Comparison of ENCODE assay signal across 10 cellular contexts in genomic region chr11:77410076-77410827, GRCh38.
DNase-seq lines count a peak whose midpoint lies in the region; ATAC-seq and TF ChIP-seq lines count a peak whose summit lies in the region.
"Had no signal": no experiment of that assay in that cellular context is flagged by ENCODE, and none has a peak within 500 bp of the region (broad histone marks: within the 10 kb centered on the region; RNA-seq: fewer than 3 reads in every experiment).

No MANE protein-coding gene starts in this region.

- H3K36me3 Mint-ChIP-seq in CD14-positive monocyte (peaks cover 0 to 4% of the 10 kb centered on the region in 2 donors), GM23338 (ENCODE audit: low read depth) (peaks cover 5% of the 10 kb centered on the region; the same call in 2 of the 3 replicates), naive B cell (no peaks in the 10 kb centered on the region)
- peaks cover 13% of the 10 kb centered on the region for H3K36me3 Mint-ChIP-seq in activated T-helper 2 cell treated with anti-CD3 and anti-CD28 coated beads, Interferon-gamma antibody, Interleukin-2, Interleukin-4, amounts not matched to agents 10 μg/mL and 5 μg/mL and 100 μg/mL, durations not matched to agents 14 hours and 24 hours and 36 hours (ENCODE audit: low read depth)

- H3K36me3 ChIP-seq in GM23338 (ENCODE audit: insufficient read depth): no peaks in the 10 kb centered on the region
- H3K36me3 ChIP-seq: brain microvascular endothelial cell had no signal

- ATAC-seq in GM23338 (no peak), naive B cell (ENCODE audit: low read depth in 2 of 2) (no peak)

- H3K9me3 Mint-ChIP-seq in CD14-positive monocyte (no peaks in the 10 kb centered on the region), GM23338 (no peaks in the 10 kb centered on the region; the same call in 2 of the 3 replicates), naive B cell (no peaks in the 10 kb centered on the region)
- no peaks in the 10 kb centered on the region for H3K9me3 Mint-ChIP-seq in activated T-helper 2 cell treated with anti-CD3 and anti-CD28 coated beads, Interferon-gamma antibody, Interleukin-2, Interleukin-4, amounts not matched to agents 10 μg/mL and 5 μg/mL and 100 μg/mL, durations not matched to agents 14 hours and 24 hours and 36 hours

- H3F3A ChIP-seq in GM23338 (replicated peaks; ENCODE audit: low read depth): 0 out of 2 replicates have a peak, but pooled peaks cover 6% of the 10 kb centered on the region

- TF ChIP-seq CTCF in CD14-positive monocyte (IDR thresholded peaks at IDR 0.05) (no peak), GM23338 (conservative IDR thresholded peaks at IDR 0.05; ENCODE audit: low read depth in 2 of 2) (no peak)

- H2AFZ ChIP-seq in GM23338: no peak overlapping the region

- H3K4me3 ChIP-seq in GM23338: peak overlapping the region; percentile 83

- no peaks in the 10 kb centered on the region for H3K9me2 ChIP-seq in GM23338 (ENCODE audit: insufficient read depth)

- no peak overlapping the region; the same call in 1 of the 2 replicates for H3K27ac ChIP-seq in GM23338 (ENCODE audit: low read depth)
- H3K27ac ChIP-seq: brain microvascular endothelial cell had no signal

- H3K27ac Mint-ChIP-seq in CD14-positive monocyte (peak overlapping the region; percentile 83 to 95 (median 93)), GM23338 (peak overlapping the region; percentile 57), naive B cell (peak overlapping the region in 5 of 6 donors; percentile 10 to 90 (median 71))
- no peak overlapping the region for H3K27ac Mint-ChIP-seq in activated T-helper 2 cell treated with anti-CD3 and anti-CD28 coated beads, Interferon-gamma antibody, Interleukin-2, Interleukin-4, amounts not matched to agents 10 μg/mL and 5 μg/mL and 100 μg/mL, durations not matched to agents 14 hours and 24 hours and 36 hours

- H3K27me3 Mint-ChIP-seq in CD14-positive monocyte (ENCODE audit: low read depth in 3 of 3) (peaks cover 0 to 1% (median 0%) of the 10 kb centered on the region in 3 donors), GM23338 (ENCODE audit: insufficient read depth, low read depth, poor library complexity) (peaks cover 3% of the 10 kb centered on the region), naive B cell (no peaks in the 10 kb centered on the region)
- H3K27me3 Mint-ChIP-seq in activated T-helper 2 cell treated with anti-CD3 and anti-CD28 coated beads, Interferon-gamma antibody, Interleukin-2, Interleukin-4, amounts not matched to agents 10 μg/mL and 5 μg/mL and 100 μg/mL, durations not matched to agents 14 hours and 24 hours and 36 hours (ENCODE audit: low read depth): no peaks in the 10 kb centered on the region

- H3K4me1 ChIP-seq in GM23338 (ENCODE audit: insufficient read depth): peaks cover 84% of the 10 kb centered on the region

- H3K4me2 ChIP-seq in GM23338: peak overlapping the region; percentile 93

- peak overlapping the region; percentile 95 to 100 for H3K4me3 Mint-ChIP-seq in CD14-positive monocyte
- H3K4me3 Mint-ChIP-seq in GM23338: peak overlapping the region; percentile 80
- H3K4me3 Mint-ChIP-seq in activated T-helper 2 cell treated with anti-CD3 and anti-CD28 coated beads, Interferon-gamma antibody, Interleukin-2, Interleukin-4, amounts not matched to agents 10 μg/mL and 5 μg/mL and 100 μg/mL, durations not matched to agents 14 hours and 24 hours and 36 hours (ENCODE audit: low read depth): peak overlapping the region; percentile 84
- H3K4me3 Mint-ChIP-seq in naive B cell: peak overlapping the region in 7 of 8 donors; percentile 3 to 96 (median 87)

- peaks cover 39% of the 10 kb centered on the region for H4K20me1 ChIP-seq in GM23338 (replicated peaks; ENCODE audit: insufficient read depth)

- H3K4me1 Mint-ChIP-seq in CD14-positive monocyte (peaks cover 58% of the 10 kb centered on the region), GM23338 (peaks cover 68% of the 10 kb centered on the region), naive B cell (peaks cover 27 to 31% (median 29%) of the 10 kb centered on the region in 3 donors)
- peaks cover 33% of the 10 kb centered on the region for H3K4me1 Mint-ChIP-seq in activated T-helper 2 cell treated with anti-CD3 and anti-CD28 coated beads, Interferon-gamma antibody, Interleukin-2, Interleukin-4, amounts not matched to agents 10 μg/mL and 5 μg/mL and 100 μg/mL, durations not matched to agents 14 hours and 24 hours and 36 hours (ENCODE audit: low read depth)

- DNase-seq in CD14-positive monocyte (ENCODE audit: low spot score): no peak
- DNase-seq in GM23338 (ENCODE audit: low spot score): peak; percentile 13
- no peak for DNase-seq in activated T-helper 2 cell treated with anti-CD3 and anti-CD28 coated beads, Interferon-gamma antibody, Interleukin-2, Interleukin-4, amounts not matched to agents 10 μg/mL and 5 μg/mL and 100 μg/mL, durations not matched to agents 14 hours and 24 hours and 36 hours (ENCODE audit: low spot score)
- DNase-seq in naive B cell: no peak
- DNase-seq in HPDE6-E6E7 (ENCODE audit: extremely low spot score): no peak
- DNase-seq in DMS153 (lab: John Stamatoyannopoulos, UW): no peak
- no peak for DNase-seq in NCI-H146 (lab: John Stamatoyannopoulos, UW)
- no peak for DNase-seq in superior temporal gyrus (ENCODE audit: extremely low spot score)
- DNase-seq: brain microvascular endothelial cell, NCI-H1048 had no signal

- no peaks in the 10 kb centered on the region for H3K27me3 ChIP-seq in GM23338 (ENCODE audit: insufficient read depth)
- H3K27me3 ChIP-seq: brain microvascular endothelial cell had no signal

- peaks cover 99% of the 10 kb centered on the region for H3K79me2 ChIP-seq in GM23338 (replicated peaks; ENCODE audit: insufficient read depth)

- intact Hi-C loops in CD14-positive monocyte (cut with micrococcal nuclease): loop anchor here in 1 of 2 donors (5.0 kb wide), 1 partner anchor 37 kb away; no protein-coding TSS in a partner anchor
- intact Hi-C loops in activated T-helper 2 cell treated with anti-CD3 and anti-CD28 coated beads, Interferon-gamma antibody, Interleukin-2, Interleukin-4, amounts not matched to agents 10 μg/mL and 5 μg/mL and 100 μg/mL, durations not matched to agents 14 hours and 24 hours and 36 hours (cut with micrococcal nuclease): loop anchor here (2.0 kb wide), 1 partner anchor 65 kb away; the partner anchor contains the start of gene PAK1

TF ChIP-seq in GM23338, 12 proteins besides CTCF, POLR2A, EP300 and RAD21 (continues in another document):
- TF ChIP-seq POLR2AphosphoS5 (IDR thresholded peaks at IDR 0.05; ENCODE audit: low read depth): no peak
- TF ChIP-seq NANOG (IDR thresholded peaks at IDR 0.05; ENCODE audit: borderline replicate concordance): no peak
- TF ChIP-seq ZNF462 (CRISPR knock-in tag; IDR thresholded peaks at IDR 0.05): no peak
- TF ChIP-seq EZH2 (IDR thresholded peaks at IDR 0.05; ENCODE audit: low read depth, unreplicated experiment): no peak
